Comparison of ENCODE assay signal across 8 cellular contexts in genomic region chr11:65616575-65617001, GRCh38. TPM values are rescaled to one million over a fixed set of nuclear protein-coding genes. Genes with fewer than 3 reads are reported as not detected.
DNase-seq lines count a peak whose midpoint lies in the region; ATAC-seq, FAIRE-seq and TF ChIP-seq lines count a peak whose summit lies in the region.
"Had no signal": no experiment of that assay in that cellular context is flagged by ENCODE, and none has a peak within 500 bp of the region (broad histone marks: within the 10 kb centered on the region; RNA-seq: fewer than 3 reads in every experiment).

No MANE protein-coding gene starts in this region.

- no peak overlapping the region for H2AFZ ChIP-seq in keratinocyte (ENCODE audit: control insufficient read depth, low read length)

- no peak overlapping the region for H3K27ac ChIP-seq in HUES64 (ENCODE audit: low read depth, low read length)
- peak overlapping the region; percentile 2 for H3K27ac ChIP-seq in keratinocyte (ENCODE audit: control insufficient read depth, insufficient read depth, low read length)
- peak overlapping the region in 3 of 5 donors; percentile 93 to 99 (median 95) for H3K27ac ChIP-seq in stomach

- dilution Hi-C loops in keratinocyte (cut with MboI; ENCODE audit: extremely low pct_ligation_motif_present, low sequenced_read_pairs) = no loop called here

- H3K4me1 ChIP-seq in HUES64 (ENCODE audit: insufficient read depth, low read length) (0 out of 2 replicates have a peak, but pooled peaks cover 4% of the 10 kb centered on the region), keratinocyte (ENCODE audit: control insufficient read depth, extremely low read depth, insufficient read depth, low read length) (peaks cover 25% of the 10 kb centered on the region), stomach (peaks cover 35 to 55% (median 40%) of the 10 kb centered on the region in 4 donors)

- H3K9me1 ChIP-seq in keratinocyte (ENCODE audit: control insufficient read depth, extremely low read depth, insufficient read depth, low read length) = no peaks in the 10 kb centered on the region

- no peak for TF ChIP-seq CTCF in keratinocyte (optimal IDR thresholded peaks at IDR 0.05 in 1 of 3, IDR thresholded peaks at IDR 0.05 in 1 of 3, conservative IDR thresholded peaks at IDR 0.05 in 1 of 3; ENCODE audit: extremely low read depth in 1 of 3, insufficient read depth in 2 of 3, low read length in 3 of 3)
- TF ChIP-seq CTCF in stomach (IDR thresholded peaks at IDR 0.05) = no peak

- intact Hi-C loops in stomach (cut with DNase I; ENCODE audit: low total_unique reads) = no loop called here

- H3K4me3 ChIP-seq in HUES64 (ENCODE audit: low read length) (peak overlapping the region; percentile 76), keratinocyte (ENCODE audit: control insufficient read depth in 2 of 3, extremely low read depth in 1 of 3, insufficient read depth in 2 of 3, low read depth in 1 of 3, low read length in 3 of 3) (peak overlapping the region; percentile 38 to 85 (median 65)), stomach (peak overlapping the region; percentile 79 to 98 (median 98))

- ATAC-seq in HG02870 (IDR thresholded peaks at IDR 0.05; ENCODE audit: unreplicated experiment) = no peak

- H3K9me3 ChIP-seq in HUES64 (ENCODE audit: insufficient read depth, low read depth, low read length) = no peaks in the 10 kb centered on the region
- no peaks in the 10 kb centered on the region for H3K9me3 ChIP-seq in keratinocyte (ENCODE audit: control insufficient read depth, low read depth, low read length)
- H3K9me3 ChIP-seq in stomach = no peaks in the 10 kb centered on the region

- no peak for TF ChIP-seq EP300 in stomach (IDR thresholded peaks at IDR 0.05)

- no peak for FAIRE-seq in keratinocyte (lab: Jason Lieb, UNC)
- FAIRE-seq: colon had no signal

- H3K4me2 ChIP-seq in keratinocyte (ENCODE audit: control insufficient read depth, extremely low read depth, insufficient read depth, low read depth, low read length) = peak overlapping the region; percentile 47

- no peak for TF ChIP-seq POLR2A in stomach (IDR thresholded peaks at IDR 0.05)

- DNase-seq in activated naive CD4-positive, alpha-beta T cell treated with anti-CD3 and anti-CD28 coated beads, Interleukin-2, amount 50 U/mL, for 16 hours = peak; percentile 29
- DNase-seq in keratinocyte (ENCODE audit: low read depth, low spot score) (no peak), stomach (no peak), DMS79 treated with DMSO at 0.1 percent for 48 hours (lab: John Stamatoyannopoulos, UW) (no peak)
- DNase-seq in activated CD4-positive, CD25-positive, alpha-beta regulatory T cell treated with anti-CD3 and anti-CD28 coated beads, Interleukin-2, amount 50 U/mL, for 72 hours = no peak

- peaks cover 75% of the 10 kb centered on the region for H3K79me2 ChIP-seq in keratinocyte (ENCODE audit: control insufficient read depth, insufficient read depth, low read length)

- peak overlapping the region; percentile 62 for H3K9ac ChIP-seq in HUES64 (ENCODE audit: low read depth, low read length)
- peak overlapping the region; percentile 86 for H3K9ac ChIP-seq in keratinocyte (ENCODE audit: control insufficient read depth, extremely low read depth, insufficient read depth, low read length)

- H3K27me3 ChIP-seq in HUES64 (ENCODE audit: insufficient read depth, low read length) = no peaks in the 10 kb centered on the region
- H3K27me3 ChIP-seq in keratinocyte (ENCODE audit: control insufficient read depth, extremely low read depth, insufficient read depth, low read length) = no peaks in the 10 kb centered on the region
- no peaks in the 10 kb centered on the region for H3K27me3 ChIP-seq in stomach

- no peaks in the 10 kb centered on the region for H4K20me1 ChIP-seq in keratinocyte (ENCODE audit: control insufficient read depth, extremely low read depth, insufficient read depth, low read length)

- H3K36me3 ChIP-seq in HUES64 (ENCODE audit: insufficient read depth, low read length) (peaks cover 45% of the 10 kb centered on the region), keratinocyte (ENCODE audit: control insufficient read depth in 2 of 2, extremely low read depth in 1 of 2, insufficient read depth in 2 of 2, low read length in 2 of 2) (peaks cover 37 to 44% of the 10 kb centered on the region in 2 experiments), stomach (peaks cover 40 to 60% (median 54%) of the 10 kb centered on the region in 4 donors)

- 88% methylated on average over 9 of the region's 10 CpGs for WGBS in HUES64
- 41 to 56% (median 45%) methylated on average over 10 of the region's 10 CpGs for WGBS in stomach, 5 donors

RNA-seq across cellular contexts. Expression of gene PCNX3, which starts 1.0 kb away (rescaled TPM):
- 21.2 TPM for polyA plus RNA-seq in HUES64 (2013, experiment 1 of 2)
- polyA plus RNA-seq in HUES64 (2013, experiment 2 of 2) = 20.7 TPM
- polyA plus RNA-seq in keratinocyte (6.1 to 16.5 TPM (median 10.5 TPM) in 3 replicates), stomach (10 to 100 TPM in 1 of 3 donors, 1 to 10 TPM in 2; 4.6 to 11.0 (median 6.8) TPM)
- polyA plus RNA-seq in keratinocyte (2011; ENCODE audit: low read depth) = 2.9 TPM
- polyA plus RNA-seq in keratinocyte (2011; cell fraction: cytosol; rRNA removed) = 5.5 and 9.7 TPM in 2 replicates
- 45.9 and 65.6 TPM in 2 replicates for polyA plus RNA-seq in keratinocyte (2011; cell fraction: nucleus; rRNA removed)
- polyA plus RNA-seq in keratinocyte (2012; ENCODE audit: low replicate concordance) = 16.6 and 25.6 TPM in 2 replicates
- 26.5 to 94.3 TPM (median 29.5 TPM) in 3 replicates for polyA minus RNA-seq in keratinocyte
- polyA minus RNA-seq in keratinocyte (2011; cell fraction: cytosol; rRNA and poly(A)+ RNA removed) = 33.4 TPM
- polyA minus RNA-seq in keratinocyte (2011; cell fraction: nucleus; rRNA and poly(A)+ RNA removed) = 97.7 and 104 TPM in 2 replicates
- total RNA-seq in stomach = 10 to 100 TPM in 4 of 5 donors, 1 to 10 TPM in 1; 9.7 to 76.2 (median 40.3) TPM

RNA-seq across cellular contexts. Expression of gene MAP3K11, which starts 2.6 kb away (rescaled TPM):
- 27.1 TPM for polyA plus RNA-seq in HUES64 (2013, experiment 1 of 2)
- polyA plus RNA-seq in HUES64 (2013, experiment 2 of 2) = 31.1 TPM
- 13.6 to 18.8 TPM (median 17.5 TPM) in 3 replicates for polyA plus RNA-seq in keratinocyte
- 16.5 TPM for polyA plus RNA-seq in keratinocyte (2011; ENCODE audit: low read depth)
- 13.9 and 26.8 TPM in 2 replicates for polyA plus RNA-seq in keratinocyte (2011; cell fraction: cytosol; rRNA removed)
- polyA plus RNA-seq in keratinocyte (2011; cell fraction: nucleus; rRNA removed) = 16.8 and 28.6 TPM in 2 replicates
- polyA plus RNA-seq in keratinocyte (2012; ENCODE audit: low replicate concordance) = 19.2 and 29.1 TPM in 2 replicates
- polyA minus RNA-seq in keratinocyte = 19.5 to 32.4 TPM (median 32.4 TPM) in 3 replicates
- 34.0 TPM for polyA minus RNA-seq in keratinocyte (2011; cell fraction: cytosol; rRNA and poly(A)+ RNA removed)
- 16.4 and 21.2 TPM in 2 replicates for polyA minus RNA-seq in keratinocyte (2011; cell fraction: nucleus; rRNA and poly(A)+ RNA removed)
- 100 to 1,000 TPM in 1 of 5 donors, 10 to 100 TPM in 4; 37.6 to 118 (median 63.6) TPM for total RNA-seq in stomach
- polyA plus RNA-seq in stomach = 10 to 100 TPM; 31.0 to 62.9 (median 44.8) TPM

RNA-seq across cellular contexts. Expression of gene KCNK7, which starts 21.0 kb away (rescaled TPM):
- polyA plus RNA-seq in HUES64 (2013, experiment 1 of 2) = 0.60 TPM
- polyA plus RNA-seq in HUES64 (2013, experiment 2 of 2) = 0.32 TPM
- polyA plus RNA-seq in keratinocyte = 0.14 to 1.5 TPM (median 0.46 TPM) in 3 replicates
- polyA plus RNA-seq in keratinocyte (2011; ENCODE audit: low read depth) = not detected
- polyA plus RNA-seq in keratinocyte (2011; cell fraction: cytosol; rRNA removed) = 0.18 and 0.19 TPM in 2 replicates
- 0.34 and 0.51 TPM in 2 replicates for polyA plus RNA-seq in keratinocyte (2011; cell fraction: nucleus; rRNA removed)
- 0.63 and 0.75 TPM in 2 replicates for polyA plus RNA-seq in keratinocyte (2012; ENCODE audit: low replicate concordance)
- 0.26 TPM in 1 of 3 replicates, not detected in the others for polyA minus RNA-seq in keratinocyte
- not detected for polyA minus RNA-seq in keratinocyte (2011; cell fraction: cytosol; rRNA and poly(A)+ RNA removed)
- polyA minus RNA-seq in keratinocyte (2011; cell fraction: nucleus; rRNA and poly(A)+ RNA removed) = not detected in 2 replicates
- total RNA-seq in stomach = 1 to 10 TPM in 1 of 5 donors, under 1 TPM in 1, not detected in 3; 0.58 to 2.6 TPM
- 1 to 10 TPM in 2 of 3 donors, not detected in 1; 3.5 to 5.8 TPM for polyA plus RNA-seq in stomach

RNA-seq across cellular contexts. Expression of gene SIPA1, which starts 21.3 kb away (rescaled TPM):
- polyA plus RNA-seq in HUES64 (2013, experiment 1 of 2) = 15.8 TPM
- 21.8 TPM for polyA plus RNA-seq in HUES64 (2013, experiment 2 of 2)
- polyA plus RNA-seq in keratinocyte (4.5 to 7.2 TPM (median 7.1 TPM) in 3 replicates), stomach (10 to 100 TPM; 59.9 to 80.4 (median 67.6) TPM)
- polyA plus RNA-seq in keratinocyte (2011; ENCODE audit: low read depth) = 8.5 TPM
- 2.7 and 6.2 TPM in 2 replicates for polyA plus RNA-seq in keratinocyte (2011; cell fraction: cytosol; rRNA removed)
- 5.3 and 7.0 TPM in 2 replicates for polyA plus RNA-seq in keratinocyte (2011; cell fraction: nucleus; rRNA removed)
- 15.3 and 16.2 TPM in 2 replicates for polyA plus RNA-seq in keratinocyte (2012; ENCODE audit: low replicate concordance)
- polyA minus RNA-seq in keratinocyte = 7.4 to 49.8 TPM (median 9.6 TPM) in 3 replicates
- 11.9 TPM for polyA minus RNA-seq in keratinocyte (2011; cell fraction: cytosol; rRNA and poly(A)+ RNA removed)
- 6.1 and 8.1 TPM in 2 replicates for polyA minus RNA-seq in keratinocyte (2011; cell fraction: nucleus; rRNA and poly(A)+ RNA removed)
- 10 to 100 TPM; 13.2 to 47.5 (median 33.8) TPM for total RNA-seq in stomach

RNA-seq across cellular contexts. Expression of gene EHBP1L1, which starts 40.7 kb away (rescaled TPM):
- 2.9 TPM for polyA plus RNA-seq in HUES64 (2013, experiment 1 of 2)
- polyA plus RNA-seq in HUES64 (2013, experiment 2 of 2) = 4.2 TPM
- polyA plus RNA-seq in keratinocyte = 8.5 to 14.0 TPM (median 10.4 TPM) in 3 replicates
- 28.9 TPM for polyA plus RNA-seq in keratinocyte (2011; ENCODE audit: low read depth)
- polyA plus RNA-seq in keratinocyte (2011; cell fraction: cytosol; rRNA removed) = 5.2 and 16.1 TPM in 2 replicates
- 35.7 and 50.9 TPM in 2 replicates for polyA plus RNA-seq in keratinocyte (2011; cell fraction: nucleus; rRNA removed)
- polyA plus RNA-seq in keratinocyte (2012; ENCODE audit: low replicate concordance) = 12.7 and 19.8 TPM in 2 replicates
- polyA minus RNA-seq in keratinocyte = 9.8 to 25.0 TPM (median 16.6 TPM) in 3 replicates
- polyA minus RNA-seq in keratinocyte (2011; cell fraction: cytosol; rRNA and poly(A)+ RNA removed) = 36.8 TPM
- polyA minus RNA-seq in keratinocyte (2011; cell fraction: nucleus; rRNA and poly(A)+ RNA removed) = 21.4 and 21.5 TPM in 2 replicates
- 100 to 1,000 TPM in 4 of 5 donors, 10 to 100 TPM in 1; 43.0 to 200 (median 126) TPM for total RNA-seq in stomach
- polyA plus RNA-seq in stomach = 10 to 100 TPM; 28.0 to 67.6 (median 49.2) TPM
